ENCODE assay signal across 23 cellular contexts in the genomic region with DNA sequence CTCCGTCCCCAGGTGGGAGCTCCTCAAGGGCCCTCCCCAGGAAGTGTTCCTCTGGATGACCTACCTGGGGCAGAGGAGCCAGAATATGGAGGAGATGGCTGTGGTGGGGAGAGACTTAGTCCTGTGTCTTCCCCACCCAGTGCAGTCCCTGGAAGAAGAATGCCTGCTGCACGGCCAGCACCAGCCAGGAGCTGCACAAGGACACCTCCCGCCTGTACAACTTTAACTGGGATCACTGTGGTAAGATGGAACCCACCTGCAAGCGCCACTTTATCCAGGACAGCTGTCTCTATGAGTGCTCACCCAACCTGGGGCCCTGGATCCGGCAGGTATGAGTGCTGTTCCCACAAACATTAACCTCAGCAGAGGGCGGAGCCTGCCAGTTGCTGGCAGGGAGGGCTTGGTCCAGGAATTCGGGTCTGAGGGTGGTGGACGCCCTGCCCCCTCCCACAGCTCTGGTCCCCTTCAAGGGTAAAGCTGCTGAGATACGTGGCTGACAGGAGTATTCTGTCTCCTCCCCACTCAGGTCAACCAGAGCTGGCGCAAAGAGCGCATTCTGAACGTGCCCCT. TPM values are rescaled to one million over a fixed set of nuclear protein-coding genes. Genes with fewer than 3 reads are reported as not detected.
DNase-seq lines count a peak whose midpoint lies in the region; ATAC-seq, FAIRE-seq and TF ChIP-seq lines count a peak whose summit lies in the region.
"Had no signal": no experiment of that assay in that cellular context is flagged by ENCODE, and none has a peak within 500 bp of the region (broad histone marks: within the 10 kb centered on the region; RNA-seq: fewer than 3 reads in every experiment).

No MANE protein-coding gene starts in this region.

- no peak overlapping the region for H2AFZ ChIP-seq in IMR-90 (replicated peaks; ENCODE audit: low read length, poor library complexity)
- H2AFZ ChIP-seq in HepG2 (ENCODE audit: low read length): no peak overlapping the region

- TF ChIP-seq CTCF in IMR-90 (conservative IDR thresholded peaks at IDR 0.05; ENCODE audit: low read depth, low read length): no peak
- no peak for TF ChIP-seq CTCF in kidney (IDR thresholded peaks at IDR 0.05; ENCODE audit: borderline replicate concordance, extremely low read depth, insufficient read depth)
- TF ChIP-seq CTCF in HepG2 (CRISPR knock-in tag; IDR thresholded peaks at IDR 0.05): no peak
- no peak for TF ChIP-seq CTCF in left ventricle myocardium inferior (IDR thresholded peaks at IDR 0.05; ENCODE audit: borderline replicate concordance)

- H3K4me3 ChIP-seq in IMR-90 (ENCODE audit: insufficient read depth, low read depth, low read length) (no peak overlapping the region), kidney (ENCODE audit: low read length in 2 of 2) (peak overlapping the region; percentile 29 to 38), HepG2 (replicated peaks in 1 of 3; ENCODE audit: insufficient read depth in 1 of 3, low read depth in 2 of 3, low read length in 3 of 3) (no peak overlapping the region), left ventricle myocardium inferior (no peak overlapping the region)
- H3K4me3 ChIP-seq: BLaER1 had no signal

- H3K4me1 ChIP-seq in IMR-90 (ENCODE audit: control insufficient read depth, insufficient read depth, low read length) (peaks cover 17% of the 10 kb centered on the region), kidney (ENCODE audit: control insufficient read depth in 1 of 2, insufficient read depth in 1 of 2, low read depth in 1 of 2, low read length in 2 of 2) (no peaks in the 10 kb centered on the region), HepG2 (ENCODE audit: insufficient read depth, low read length) (no peaks in the 10 kb centered on the region), left ventricle myocardium inferior (no peaks in the 10 kb centered on the region)
- H3K4me1 ChIP-seq: BLaER1 had no signal

- no peak overlapping the region for H4K8ac ChIP-seq in IMR-90 (ENCODE audit: low read depth in 2 of 2, low read length in 2 of 2)

- no peak overlapping the region for H3K56ac ChIP-seq in IMR-90 (ENCODE audit: extremely low read depth, insufficient read depth, low read length)

- no peak overlapping the region for H3K4me2 ChIP-seq in IMR-90 (ENCODE audit: low read depth, low read length)
- H3K4me2 ChIP-seq in HepG2 (ENCODE audit: low read depth, low read length): peak overlapping the region; percentile 32; the same call in 1 of the 2 replicates
- H3K4me2 ChIP-seq: BLaER1 had no signal

- in situ Hi-C loops in IMR-90 (cut with MboI; ENCODE audit: low sequenced_read_pairs): no loop called here
- in situ Hi-C loops in HepG2 (cut with HindIII; ENCODE audit: extremely low pct_ligation_motif_present, low pct_unique_long_range_greater_than_20kb): no loop called here

- no peak overlapping the region for H3K9ac ChIP-seq in IMR-90 (ENCODE audit: low read depth, low read length)
- peak overlapping the region in 1 of 2 donors; percentile 26 for H3K9ac ChIP-seq in kidney (ENCODE audit: low read length in 2 of 2)
- H3K9ac ChIP-seq in HepG2 (ENCODE audit: insufficient read depth, low read depth, low read length): no peak overlapping the region
- H3K9ac ChIP-seq: BLaER1 had no signal

- H2BK120ac ChIP-seq in IMR-90 (ENCODE audit: low read depth, low read length): peak overlapping the region; percentile 30; the same call in 1 of the 2 replicates

- H2AK9ac ChIP-seq in IMR-90 (replicated peaks; ENCODE audit: low read depth, low read length, poor library complexity): no peak overlapping the region

- peak overlapping the region; percentile 40; the same call in 1 of the 2 replicates for H2AK5ac ChIP-seq in IMR-90 (ENCODE audit: low read depth, low read length)

- CTCF ChIA-PET in IMR-90 (lab: Yijun Ruan, JAX) (no interaction called here), HepG2 (lab: Yijun Ruan, JAX; ENCODE audit: low intra/inter-chr PET ratio, low total read pairs) (no interaction called here)

- peak overlapping the region; percentile 18; the same call in 1 of the 2 replicates for H3K4ac ChIP-seq in IMR-90 (ENCODE audit: low read depth, low read length)

- intact Hi-C loops in IMR-90 (cut with micrococcal nuclease) (no loop called here), kidney (cut with DNase I) (no loop called here), HepG2 (cut with micrococcal nuclease; ENCODE audit: unreplicated experiment) (no loop called here), left ventricle myocardium inferior (cut with micrococcal nuclease) (no loop called here)

- H2BK20ac ChIP-seq in IMR-90 (ENCODE audit: low read depth, low read length): 0 out of 2 replicates have a peak overlapping the region, but pooled peaks have one; percentile 15

- no peak overlapping the region for H3K14ac ChIP-seq in IMR-90 (replicated peaks; ENCODE audit: low read depth, low read length)

- TF ChIP-seq RAD21 in IMR-90 (IDR thresholded peaks at IDR 0.05; ENCODE audit: low read length) (no peak), HepG2 (CRISPR knock-in tag; IDR thresholded peaks at IDR 0.05) (no peak)

- ATAC-seq in IMR-90 (ENCODE audit: low read depth) (no peak), HepG2 (peak; percentile 43), HG03139 (IDR thresholded peaks at IDR 0.05; ENCODE audit: unreplicated experiment) (no peak)
- ATAC-seq: CD8-positive, alpha-beta T cell; HCT116 had no signal

- dilution Hi-C loops in IMR-90 (cut with HindIII; ENCODE audit: low sequenced_read_pairs, unreplicated experiment): no loop called here

- no peak overlapping the region for H2BK15ac ChIP-seq in IMR-90 (ENCODE audit: low read depth, low read length)

- POLR2A ChIA-PET in IMR-90 (lab: Charles Lee; ENCODE audit: unreplicated experiment) (no interaction called here), HepG2 (lab: Yijun Ruan, JAX) (no interaction called here)

- no peak for FAIRE-seq in kidney (lab: Jason Lieb, UNC)
- no peak for FAIRE-seq in HepG2 (lab: Jason Lieb, UNC)
- FAIRE-seq: G401.6, GM12891, GM18507, HTR-8/SVneo had no signal

- no peak overlapping the region for H4K5ac ChIP-seq in IMR-90 (ENCODE audit: low read depth, low read length)

- H3K79me2 ChIP-seq in HepG2 (ENCODE audit: insufficient read depth, low read length): no peaks in the 10 kb centered on the region

- H3K9me3 ChIP-seq in IMR-90 (ENCODE audit: control insufficient read depth, insufficient read depth, low read length): no peaks in the 10 kb centered on the region
- H3K9me3 ChIP-seq in kidney (ENCODE audit: control insufficient read depth in 1 of 2, low read length in 2 of 2): no peaks in the 10 kb centered on the region
- H3K9me3 ChIP-seq in HepG2 (ENCODE audit: low read length): no peaks in the 10 kb centered on the region
- no peaks in the 10 kb centered on the region for H3K9me3 ChIP-seq in left ventricle myocardium inferior (replicated peaks)
- H3K9me3 ChIP-seq: BLaER1 had no signal

- TF ChIP-seq EP300 in HepG2 (IDR thresholded peaks at IDR 0.05; ENCODE audit: low read depth in 2 of 2, low read length in 2 of 2): no peak
- TF ChIP-seq EP300 in HepG2 (CRISPR knock-in tag; IDR thresholded peaks at IDR 0.05; ENCODE audit: borderline replicate concordance): no peak

- no peak overlapping the region for H3K23ac ChIP-seq in IMR-90 (ENCODE audit: low read depth, low read length)

- H3K36me3 ChIP-seq in IMR-90 (ENCODE audit: control insufficient read depth, insufficient read depth, low read length): no peaks in the 10 kb centered on the region
- no peaks in the 10 kb centered on the region for H3K36me3 ChIP-seq in kidney (ENCODE audit: control insufficient read depth in 1 of 2, insufficient read depth in 2 of 2, low read length in 2 of 2)
- H3K36me3 ChIP-seq in HepG2 (replicated peaks in 1 of 2; ENCODE audit: control insufficient read depth in 1 of 2, insufficient read depth in 2 of 2, low read length in 2 of 2): no peaks in the 10 kb centered on the region
- H3K36me3 ChIP-seq in left ventricle myocardium inferior: no peaks in the 10 kb centered on the region
- H3K36me3 ChIP-seq: BLaER1 had no signal

- WGBS in IMR-90 (ENCODE audit: extremely low coverage in 2 of 2, insufficient read length in 1 of 2), 2 experiments: no CpG with 5 or more reads among the region's 12 CpGs
- 55% methylated on average over 2 of the region's 12 CpGs for WGBS in HepG2 (ENCODE audit: low lambda C conversion rate)

- BruUV-seq in IMR-90 (replicated peaks; lab: Mats Ljungman, UMichigan) (no TSS peak), HepG2 (replicated peaks; lab: Mats Ljungman, UMichigan) (no TSS peak)

- H3K9me1 ChIP-seq in IMR-90 (ENCODE audit: insufficient read depth, low read length): peaks cover 10% of the 10 kb centered on the region

- H3K27ac ChIP-seq in IMR-90 (ENCODE audit: insufficient read depth, low read length) (no peak overlapping the region), kidney (ENCODE audit: low read depth in 2 of 2, low read length in 2 of 2) (no peak overlapping the region), HepG2 (ENCODE audit: extremely low read length, insufficient read depth, low read length) (no peak overlapping the region), left ventricle myocardium inferior (replicated peaks) (no peak overlapping the region)
- H3K27ac ChIP-seq: BLaER1 had no signal

- no peaks in the 10 kb centered on the region for H4K20me1 ChIP-seq in IMR-90 (ENCODE audit: insufficient read depth, low read length)
- H4K20me1 ChIP-seq in HepG2 (ENCODE audit: insufficient read depth, low read length): no peaks in the 10 kb centered on the region
- H4K20me1 ChIP-seq: BLaER1 had no signal

- no peak overlapping the region; the same call in 1 of the 2 replicates for H4K91ac ChIP-seq in IMR-90 (ENCODE audit: insufficient read depth, low read depth, low read length)

- H3K27me3 ChIP-seq in IMR-90 (ENCODE audit: control insufficient read depth, insufficient read depth, low read length) (no peaks in the 10 kb centered on the region), HepG2 (ENCODE audit: control insufficient read depth in 1 of 2, insufficient read depth in 2 of 2, low read length in 2 of 2) (peaks cover 0 to 1% of the 10 kb centered on the region in 2 experiments; a peak in 2 of 5 replicates), left ventricle myocardium inferior (ENCODE audit: low read depth) (no peaks in the 10 kb centered on the region)
- H3K27me3 ChIP-seq: BLaER1 had no signal

- no peaks in the 10 kb centered on the region for H3K79me1 ChIP-seq in IMR-90 (ENCODE audit: low read depth in 1 of 2, low read length in 2 of 2)

- DNase-seq in IMR-90 (no peak), kidney (peak; percentile 83), HepG2 (ENCODE audit: low spot score) (no peak), DMS 273 (lab: John Stamatoyannopoulos, UW; ENCODE audit: unreplicated experiment) (no peak), nucleus accumbens (lab: John Stamatoyannopoulos, UW) (no peak), left ventricle myocardium inferior (no peak)
- DNase-seq: 8988T; Calu3; CD8-positive, alpha-beta T cell; DMS 273 treated with DMSO at 0.1 percent for 48 hours; DMS53; GOT3; H7; HFFc6 had no signal

- H3K18ac ChIP-seq in IMR-90 (ENCODE audit: low read depth, low read length): no peak overlapping the region

- TF ChIP-seq POLR2A in IMR-90 (IDR thresholded peaks at IDR 0.05; ENCODE audit: low read depth, low read length): no peak
- TF ChIP-seq POLR2A in HepG2 (IDR thresholded peaks at IDR 0.05; ENCODE audit: insufficient read depth in 1 of 2, low read depth in 2 of 2, low read length in 2 of 2): no peak

- H2BK5ac ChIP-seq in IMR-90 (ENCODE audit: low read depth, low read length, poor library complexity, severe bottlenecking): peak overlapping the region; percentile 24

RNA-seq across cellular contexts. Expression of a gene that starts 3.4 kb away (rescaled TPM):
- total RNA-seq in IMR-90 (2012; rRNA removed) (0.36 TPM in 1 of 2 replicates, not detected in the other), kidney (17.5 TPM), HepG2 (2016; rRNA removed; fragmentation: Illumina TruSeq; extraction: Trizol) (not detected in 2 replicates), left ventricle myocardium inferior (1.7 TPM)
- polyA plus RNA-seq in IMR-90 (2012; rRNA removed) (0.27 and 0.29 TPM in 2 replicates), kidney (ENCODE audit: insufficient read depth, low read depth, low replicate concordance) (65.0 TPM), HepG2 (2011; rRNA removed) (0.09 TPM in 1 of 2 replicates, not detected in the other)
- polyA plus RNA-seq in IMR-90 (2012; cell fraction: cytosol; rRNA removed): 0.54 and 0.55 TPM in 2 replicates
- 0.16 and 0.76 TPM in 2 replicates for polyA plus RNA-seq in IMR-90 (2012; cell fraction: nucleus; rRNA removed; ENCODE audit: low replicate concordance)
- total RNA-seq in HepG2 (2016; cell fraction: cytosol; rRNA removed; fragmentation: Illumina TruSeq; extraction: Trizol; ENCODE audit: low read depth): not detected in 2 replicates
- not detected in 2 replicates for total RNA-seq in HepG2 (2016; cell fraction: insoluble cytoplasmic fraction; rRNA removed; fragmentation: Illumina TruSeq; extraction: Trizol)
- not detected in 2 replicates for total RNA-seq in HepG2 (2016; cell fraction: membrane; rRNA removed; fragmentation: Illumina TruSeq; extraction: Trizol)
- not detected in 2 replicates for total RNA-seq in HepG2 (2016; cell fraction: nucleus; rRNA removed; fragmentation: Illumina TruSeq; extraction: Trizol)
- polyA plus RNA-seq in HepG2 (2011; cell fraction: cytosol; rRNA removed): not detected in 2 replicates
- not detected in 2 replicates for polyA plus RNA-seq in HepG2 (2011; cell fraction: nucleus; rRNA removed)
- polyA plus RNA-seq in HepG2 (2012): not detected in 2 replicates
- not detected in 2 replicates for polyA plus RNA-seq in HepG2 (2016; cell fraction: cytosol; fragmentation: Illumina TruSeq; extraction: Trizol; ENCODE audit: low read depth)
- not detected in 2 replicates for polyA plus RNA-seq in HepG2 (2016; cell fraction: insoluble cytoplasmic fraction; fragmentation: Illumina TruSeq; extraction: Trizol; ENCODE audit: low read depth)
- polyA plus RNA-seq in HepG2 (2016; cell fraction: membrane; fragmentation: Illumina TruSeq; extraction: Trizol; ENCODE audit: low read depth): not detected in 2 replicates
- not detected in 2 replicates for polyA plus RNA-seq in HepG2 (2016; cell fraction: nucleus; fragmentation: Illumina TruSeq; extraction: Trizol; ENCODE audit: insufficient read depth, low read depth)
- polyA minus RNA-seq in HepG2 (2011; rRNA and poly(A)+ RNA removed; ENCODE audit: low replicate concordance): not detected in 2 replicates
- not detected in 2 replicates for polyA minus RNA-seq in HepG2 (2011; cell fraction: cytosol; rRNA and poly(A)+ RNA removed)
- polyA minus RNA-seq in HepG2 (2011; cell fraction: nucleus; rRNA and poly(A)+ RNA removed): not detected in 2 replicates
- total RNA-seq: A673; Calu3; CD8-positive, alpha-beta T cell; H7 had no signal

RNA-seq across cellular contexts. Expression of a gene that starts 26.4 kb away (rescaled TPM):
- total RNA-seq in IMR-90 (2012; rRNA removed) (66.3 and 108 TPM in 2 replicates), kidney (30.0 TPM), HepG2 (2016; rRNA removed; fragmentation: Illumina TruSeq; extraction: Trizol) (25.2 and 25.7 TPM in 2 replicates), left ventricle myocardium inferior (43.9 TPM)
- polyA plus RNA-seq in IMR-90 (2012; rRNA removed) (78.7 and 84.2 TPM in 2 replicates), kidney (ENCODE audit: insufficient read depth, low read depth, low replicate concordance) (79.8 TPM), HepG2 (2011; rRNA removed) (16.5 and 18.8 TPM in 2 replicates)
- 46.5 and 88.3 TPM in 2 replicates for polyA plus RNA-seq in IMR-90 (2012; cell fraction: cytosol; rRNA removed)
- 15.0 and 38.6 TPM in 2 replicates for polyA plus RNA-seq in IMR-90 (2012; cell fraction: nucleus; rRNA removed; ENCODE audit: low replicate concordance)
- total RNA-seq in HepG2 (2016; cell fraction: cytosol; rRNA removed; fragmentation: Illumina TruSeq; extraction: Trizol; ENCODE audit: low read depth): 42.2 and 48.2 TPM in 2 replicates
- 24.5 and 26.9 TPM in 2 replicates for total RNA-seq in HepG2 (2016; cell fraction: insoluble cytoplasmic fraction; rRNA removed; fragmentation: Illumina TruSeq; extraction: Trizol)
- total RNA-seq in HepG2 (2016; cell fraction: membrane; rRNA removed; fragmentation: Illumina TruSeq; extraction: Trizol): 37.1 and 49.0 TPM in 2 replicates
- total RNA-seq in HepG2 (2016; cell fraction: nucleus; rRNA removed; fragmentation: Illumina TruSeq; extraction: Trizol): 16.1 and 21.3 TPM in 2 replicates
- 19.3 and 19.5 TPM in 2 replicates for polyA plus RNA-seq in HepG2 (2011; cell fraction: cytosol; rRNA removed)
- 13.9 and 15.6 TPM in 2 replicates for polyA plus RNA-seq in HepG2 (2011; cell fraction: nucleus; rRNA removed)
- polyA plus RNA-seq in HepG2 (2012): 13.7 and 14.9 TPM in 2 replicates
- 44.0 and 55.6 TPM in 2 replicates for polyA plus RNA-seq in HepG2 (2016; cell fraction: cytosol; fragmentation: Illumina TruSeq; extraction: Trizol; ENCODE audit: low read depth)
- polyA plus RNA-seq in HepG2 (2016; cell fraction: insoluble cytoplasmic fraction; fragmentation: Illumina TruSeq; extraction: Trizol; ENCODE audit: low read depth): 22.3 and 27.7 TPM in 2 replicates
- 39.1 and 47.1 TPM in 2 replicates for polyA plus RNA-seq in HepG2 (2016; cell fraction: membrane; fragmentation: Illumina TruSeq; extraction: Trizol; ENCODE audit: low read depth)
- polyA plus RNA-seq in HepG2 (2016; cell fraction: nucleus; fragmentation: Illumina TruSeq; extraction: Trizol; ENCODE audit: insufficient read depth, low read depth): 19.5 and 20.8 TPM in 2 replicates
- 13.6 and 56.8 TPM in 2 replicates for polyA minus RNA-seq in HepG2 (2011; rRNA and poly(A)+ RNA removed; ENCODE audit: low replicate concordance)
- 2.2 and 3.7 TPM in 2 replicates for polyA minus RNA-seq in HepG2 (2011; cell fraction: cytosol; rRNA and poly(A)+ RNA removed)
- polyA minus RNA-seq in HepG2 (2011; cell fraction: nucleus; rRNA and poly(A)+ RNA removed): 16.4 and 21.0 TPM in 2 replicates

RNA-seq across cellular contexts. Expression of a gene that starts 33.2 kb away (rescaled TPM):
- total RNA-seq in IMR-90 (2012; rRNA removed) (not detected in 2 replicates), kidney (not detected), HepG2 (2016; rRNA removed; fragmentation: Illumina TruSeq; extraction: Trizol) (not detected in 2 replicates), left ventricle myocardium inferior (not detected)
- polyA plus RNA-seq in IMR-90 (2012; rRNA removed) (not detected in 2 replicates), kidney (ENCODE audit: insufficient read depth, low read depth, low replicate concordance) (not detected), HepG2 (2011; rRNA removed) (not detected in 2 replicates)
- 0.05 TPM in 1 of 2 replicates, not detected in the other for polyA plus RNA-seq in IMR-90 (2012; cell fraction: cytosol; rRNA removed)
- 0.39 and 0.64 TPM in 2 replicates for polyA plus RNA-seq in IMR-90 (2012; cell fraction: nucleus; rRNA removed; ENCODE audit: low replicate concordance)
- not detected in 2 replicates for total RNA-seq in HepG2 (2016; cell fraction: cytosol; rRNA removed; fragmentation: Illumina TruSeq; extraction: Trizol; ENCODE audit: low read depth)
- total RNA-seq in HepG2 (2016; cell fraction: insoluble cytoplasmic fraction; rRNA removed; fragmentation: Illumina TruSeq; extraction: Trizol): not detected in 2 replicates
- total RNA-seq in HepG2 (2016; cell fraction: membrane; rRNA removed; fragmentation: Illumina TruSeq; extraction: Trizol): not detected in 2 replicates
- not detected in 2 replicates for total RNA-seq in HepG2 (2016; cell fraction: nucleus; rRNA removed; fragmentation: Illumina TruSeq; extraction: Trizol)
- polyA plus RNA-seq in HepG2 (2011; cell fraction: cytosol; rRNA removed): not detected in 2 replicates
- 0.18 TPM in 1 of 2 replicates, not detected in the other for polyA plus RNA-seq in HepG2 (2011; cell fraction: nucleus; rRNA removed)
- not detected in 2 replicates for polyA plus RNA-seq in HepG2 (2012)
- polyA plus RNA-seq in HepG2 (2016; cell fraction: cytosol; fragmentation: Illumina TruSeq; extraction: Trizol; ENCODE audit: low read depth): not detected in 2 replicates
- polyA plus RNA-seq in HepG2 (2016; cell fraction: insoluble cytoplasmic fraction; fragmentation: Illumina TruSeq; extraction: Trizol; ENCODE audit: low read depth): not detected in 2 replicates
- polyA plus RNA-seq in HepG2 (2016; cell fraction: membrane; fragmentation: Illumina TruSeq; extraction: Trizol; ENCODE audit: low read depth): not detected in 2 replicates
- not detected in 2 replicates for polyA plus RNA-seq in HepG2 (2016; cell fraction: nucleus; fragmentation: Illumina TruSeq; extraction: Trizol; ENCODE audit: insufficient read depth, low read depth)
- polyA minus RNA-seq in HepG2 (2011; rRNA and poly(A)+ RNA removed; ENCODE audit: low replicate concordance): not detected in 2 replicates
- not detected in 2 replicates for polyA minus RNA-seq in HepG2 (2011; cell fraction: cytosol; rRNA and poly(A)+ RNA removed)
- not detected in 2 replicates for polyA minus RNA-seq in HepG2 (2011; cell fraction: nucleus; rRNA and poly(A)+ RNA removed)
- total RNA-seq: A673; Calu3; CD8-positive, alpha-beta T cell; HFFc6 had no signal
- polyA plus RNA-seq: AG04450 had no signal

RNA-seq across cellular contexts. Expression of a gene that starts 35.8 kb away (rescaled TPM):
- total RNA-seq in IMR-90 (2012; rRNA removed) (118 and 137 TPM in 2 replicates), kidney (111 TPM), HepG2 (2016; rRNA removed; fragmentation: Illumina TruSeq; extraction: Trizol) (63.4 and 66.0 TPM in 2 replicates), left ventricle myocardium inferior (82.0 TPM)
- polyA plus RNA-seq in IMR-90 (2012; rRNA removed) (126 and 131 TPM in 2 replicates), kidney (ENCODE audit: insufficient read depth, low read depth, low replicate concordance) (189 TPM), HepG2 (2011; rRNA removed) (60.4 and 68.2 TPM in 2 replicates)
- polyA plus RNA-seq in IMR-90 (2012; cell fraction: cytosol; rRNA removed): 138 and 178 TPM in 2 replicates
- 55.2 and 81.9 TPM in 2 replicates for polyA plus RNA-seq in IMR-90 (2012; cell fraction: nucleus; rRNA removed; ENCODE audit: low replicate concordance)
- total RNA-seq in HepG2 (2016; cell fraction: cytosol; rRNA removed; fragmentation: Illumina TruSeq; extraction: Trizol; ENCODE audit: low read depth): 126 and 135 TPM in 2 replicates
- 54.5 and 63.4 TPM in 2 replicates for total RNA-seq in HepG2 (2016; cell fraction: insoluble cytoplasmic fraction; rRNA removed; fragmentation: Illumina TruSeq; extraction: Trizol)
- total RNA-seq in HepG2 (2016; cell fraction: membrane; rRNA removed; fragmentation: Illumina TruSeq; extraction: Trizol): 137 and 158 TPM in 2 replicates
- 32.3 and 35.3 TPM in 2 replicates for total RNA-seq in HepG2 (2016; cell fraction: nucleus; rRNA removed; fragmentation: Illumina TruSeq; extraction: Trizol)
- 55.4 and 70.7 TPM in 2 replicates for polyA plus RNA-seq in HepG2 (2011; cell fraction: cytosol; rRNA removed)
- 50.2 and 55.1 TPM in 2 replicates for polyA plus RNA-seq in HepG2 (2011; cell fraction: nucleus; rRNA removed)
- polyA plus RNA-seq in HepG2 (2012): 45.2 and 46.6 TPM in 2 replicates
- polyA plus RNA-seq in HepG2 (2016; cell fraction: cytosol; fragmentation: Illumina TruSeq; extraction: Trizol; ENCODE audit: low read depth): 209 and 215 TPM in 2 replicates
- 81.6 and 89.9 TPM in 2 replicates for polyA plus RNA-seq in HepG2 (2016; cell fraction: insoluble cytoplasmic fraction; fragmentation: Illumina TruSeq; extraction: Trizol; ENCODE audit: low read depth)
- polyA plus RNA-seq in HepG2 (2016; cell fraction: membrane; fragmentation: Illumina TruSeq; extraction: Trizol; ENCODE audit: low read depth): 210 and 214 TPM in 2 replicates
- polyA plus RNA-seq in HepG2 (2016; cell fraction: nucleus; fragmentation: Illumina TruSeq; extraction: Trizol; ENCODE audit: insufficient read depth, low read depth): 62.0 and 71.8 TPM in 2 replicates
- 222 and 285 TPM in 2 replicates for polyA minus RNA-seq in HepG2 (2011; rRNA and poly(A)+ RNA removed; ENCODE audit: low replicate concordance)
- 43.9 and 45.7 TPM in 2 replicates for polyA minus RNA-seq in HepG2 (2011; cell fraction: cytosol; rRNA and poly(A)+ RNA removed)
- 42.5 and 48.2 TPM in 2 replicates for polyA minus RNA-seq in HepG2 (2011; cell fraction: nucleus; rRNA and poly(A)+ RNA removed)

RNA-seq across cellular contexts. Expression of a gene that starts 53.0 kb away (rescaled TPM):
- not detected in 2 replicates for total RNA-seq in IMR-90 (2012; rRNA removed)
- 0.24 and 0.29 TPM in 2 replicates for polyA plus RNA-seq in IMR-90 (2012; rRNA removed)
- 0.25 TPM in 1 of 2 replicates, not detected in the other for polyA plus RNA-seq in IMR-90 (2012; cell fraction: cytosol; rRNA removed)
- polyA plus RNA-seq in IMR-90 (2012; cell fraction: nucleus; rRNA removed; ENCODE audit: low replicate concordance): 0.08 TPM in 1 of 2 replicates, not detected in the other
- 41.2 TPM for total RNA-seq in kidney
- 297 TPM for polyA plus RNA-seq in kidney (ENCODE audit: insufficient read depth, low read depth, low replicate concordance)
- total RNA-seq in HepG2 (2016; rRNA removed; fragmentation: Illumina TruSeq; extraction: Trizol): not detected in 2 replicates
- not detected in 2 replicates for total RNA-seq in HepG2 (2016; cell fraction: cytosol; rRNA removed; fragmentation: Illumina TruSeq; extraction: Trizol; ENCODE audit: low read depth)
- not detected in 2 replicates for total RNA-seq in HepG2 (2016; cell fraction: insoluble cytoplasmic fraction; rRNA removed; fragmentation: Illumina TruSeq; extraction: Trizol)
- total RNA-seq in HepG2 (2016; cell fraction: membrane; rRNA removed; fragmentation: Illumina TruSeq; extraction: Trizol): not detected in 2 replicates
- total RNA-seq in HepG2 (2016; cell fraction: nucleus; rRNA removed; fragmentation: Illumina TruSeq; extraction: Trizol): not detected in 2 replicates
- 0.20 and 0.26 TPM in 2 replicates for polyA plus RNA-seq in HepG2 (2011; rRNA removed)
- 0.12 and 0.17 TPM in 2 replicates for polyA plus RNA-seq in HepG2 (2011; cell fraction: cytosol; rRNA removed)
- polyA plus RNA-seq in HepG2 (2011; cell fraction: nucleus; rRNA removed): 0.23 TPM in 1 of 2 replicates, not detected in the other
- polyA plus RNA-seq in HepG2 (2012): not detected in 2 replicates
- not detected in 2 replicates for polyA plus RNA-seq in HepG2 (2016; cell fraction: cytosol; fragmentation: Illumina TruSeq; extraction: Trizol; ENCODE audit: low read depth)
- not detected in 2 replicates for polyA plus RNA-seq in HepG2 (2016; cell fraction: insoluble cytoplasmic fraction; fragmentation: Illumina TruSeq; extraction: Trizol; ENCODE audit: low read depth)
- not detected in 2 replicates for polyA plus RNA-seq in HepG2 (2016; cell fraction: membrane; fragmentation: Illumina TruSeq; extraction: Trizol; ENCODE audit: low read depth)
- polyA plus RNA-seq in HepG2 (2016; cell fraction: nucleus; fragmentation: Illumina TruSeq; extraction: Trizol; ENCODE audit: insufficient read depth, low read depth): not detected in 2 replicates
- polyA minus RNA-seq in HepG2 (2011; rRNA and poly(A)+ RNA removed; ENCODE audit: low replicate concordance): 188 TPM in 1 of 2 replicates, not detected in the other
- polyA minus RNA-seq in HepG2 (2011; cell fraction: cytosol; rRNA and poly(A)+ RNA removed): 1.3 and 1.7 TPM in 2 replicates
- polyA minus RNA-seq in HepG2 (2011; cell fraction: nucleus; rRNA and poly(A)+ RNA removed): 0.62 and 0.90 TPM in 2 replicates
- total RNA-seq in left ventricle myocardium inferior: 0.49 TPM
- total RNA-seq: A673; CD8-positive, alpha-beta T cell had no signal

Comparison
In these comparisons a context has a peak if more than half of its experiments do, and no peak if none do; other contexts are left out.
1. H3K4me3 ChIP-seq: peak in kidney (2 of 2); none in IMR-90 (single experiment), HepG2 (0 of 3) and left ventricle myocardium inferior (single experiment).